Comparison of ENCODE assay signal across 12 cellular contexts in genomic region chr2:40219141-40219540, GRCh38.
DNase-seq lines count a peak whose midpoint lies in the region; ATAC-seq and TF ChIP-seq lines count a peak whose summit lies in the region.
"Had no signal": no experiment of that assay in that cellular context is flagged by ENCODE, and none has a peak within 500 bp of the region (broad histone marks: within the 10 kb centered on the region; RNA-seq: fewer than 3 reads in every experiment).

No MANE protein-coding gene starts in this region.

- peaks cover 24% of the 10 kb centered on the region for H3K4me1 ChIP-seq in cardiac muscle cell (ENCODE audit: low read depth)
- peaks cover 16% of the 10 kb centered on the region for H3K4me1 ChIP-seq in psoas muscle

- H3K9me3 ChIP-seq in SK-N-MC (ENCODE audit: low read depth, low read length), result no peaks in the 10 kb centered on the region
- peaks cover 3% of the 10 kb centered on the region for H3K9me3 ChIP-seq in cardiac muscle cell (ENCODE audit: low read depth)
- peaks cover 10% of the 10 kb centered on the region for H3K9me3 ChIP-seq in psoas muscle
- H3K9me3 ChIP-seq: SK-N-SH had no signal

- H3K36me3 ChIP-seq in SK-N-MC (ENCODE audit: insufficient read depth, low read length), result no peaks in the 10 kb centered on the region
- peaks cover 3% of the 10 kb centered on the region for H3K36me3 ChIP-seq in cardiac muscle cell
- no peaks in the 10 kb centered on the region for H3K36me3 ChIP-seq in psoas muscle (ENCODE audit: insufficient read depth in 1 of 2, low read depth in 1 of 2)

- TF ChIP-seq CTCF in cardiac muscle cell (IDR thresholded peaks at IDR 0.05; ENCODE audit: low read depth, low read length) (no peak), psoas muscle (IDR thresholded peaks at IDR 0.05) (no peak)

- ATAC-seq in HG02588 (IDR thresholded peaks at IDR 0.05; ENCODE audit: unreplicated experiment) (peak; percentile 20), psoas muscle (peak in 3 of 4 donors; percentile 44 to 63 (median 53))

- peak overlapping the region; percentile 69 for H3K4me3 ChIP-seq in SK-N-MC
- H3K4me3 ChIP-seq in cardiac muscle cell, result no peak overlapping the region
- H3K4me3 ChIP-seq in psoas muscle, result no peak overlapping the region
- H3K4me3 ChIP-seq: PC-9 had no signal

- intact Hi-C loops in psoas muscle (cut with DNase I), result loop anchor here in 1 of 2 donors (10.0 kb wide), 1 partner anchor 336 kb away; no protein-coding TSS in a partner anchor

- H3K27me3 ChIP-seq in cardiac muscle cell (no peaks in the 10 kb centered on the region), psoas muscle (ENCODE audit: insufficient read depth in 3 of 3, low read length in 2 of 3) (no peaks in the 10 kb centered on the region)

- DNase-seq in SK-N-MC (ENCODE audit: low read depth, low spot score) (no peak), cardiac muscle cell (ENCODE audit: low read depth in 1 of 2, low spot score in 1 of 2) (peak in 1 of 2 donors; percentile 20), psoas muscle (no peak), NCI-H82 treated with DMSO at 0.1 percent for 48 hours (lab: John Stamatoyannopoulos, UW; ENCODE audit: unreplicated experiment) (no peak), COLO829 (ENCODE audit: low spot score) (no peak), NCI-H2196 (lab: John Stamatoyannopoulos, UW; ENCODE audit: unreplicated experiment) (no peak)
- DNase-seq: DMS 273 treated with DMSO at 0.1 percent for 48 hours, NCI-H1048, NCI-H1694, SK-N-SH had no signal

- WGBS in psoas muscle, 3 donors, result 79 to 100% (median 89%) methylated on average over 1 of the region's 1 CpG

- peak overlapping the region; percentile 96 for H3K27ac ChIP-seq in SK-N-MC
- peak overlapping the region; percentile 44 for H3K27ac ChIP-seq in cardiac muscle cell
- H3K27ac ChIP-seq in psoas muscle, result no peak overlapping the region
- H3K27ac ChIP-seq: PC-9 had no signal

- peak overlapping the region; percentile 53 for H3K9ac ChIP-seq in SK-N-MC (ENCODE audit: insufficient read length)
- H3K9ac ChIP-seq: SK-N-SH had no signal
